ENCODE assay signal across 8 cellular contexts in the genomic region with DNA sequence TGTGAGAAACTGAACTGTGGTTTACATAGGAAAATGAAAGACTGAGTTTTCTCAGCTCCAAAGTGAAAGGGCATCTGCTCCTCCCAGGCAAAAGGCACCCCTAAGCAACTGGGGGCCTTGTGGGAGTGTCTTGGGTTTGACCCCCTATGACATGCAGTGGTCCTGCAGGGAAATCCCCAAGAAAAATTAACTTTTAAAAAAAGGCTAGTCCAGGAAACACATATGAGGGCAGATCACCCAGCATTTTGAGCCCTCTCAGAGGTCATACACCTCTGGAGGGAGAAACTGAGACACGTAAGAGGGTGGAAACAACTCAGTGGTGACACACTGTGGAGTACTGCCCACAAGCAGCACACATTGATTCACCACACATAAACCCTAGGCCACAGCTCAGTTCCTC.
ATAC-seq lines count a peak whose summit lies in the region.
"Not testable (repeated sequence)": the region's sequence is repeated elsewhere in the genome, so short reads cannot be mapped to it uniquely, and the experiment has no call there.

No MANE protein-coding gene starts in this region.

- H3K4me3 Mint-ChIP-seq in stimulated activated memory B cell treated with anti-CD40 and anti-IgM and Interleukin-4, amounts not matched to agents 10 μg/mL and 1 μg/mL and 100 μg/mL, for 72 hours = not testable (repeated sequence)

- ATAC-seq in GM18499 (IDR thresholded peaks at IDR 0.05; ENCODE audit: insufficient read depth, unreplicated experiment) = peak; percentile 51
- peak; percentile 76 for ATAC-seq in GM18907 (IDR thresholded peaks at IDR 0.05; ENCODE audit: unreplicated experiment)
- ATAC-seq in GM21360 (IDR thresholded peaks at IDR 0.05; ENCODE audit: unreplicated experiment) = peak; percentile 40
- peak; percentile 54 for ATAC-seq in HG02588 (IDR thresholded peaks at IDR 0.05; ENCODE audit: unreplicated experiment)
- ATAC-seq in HG02943 (IDR thresholded peaks at IDR 0.05; ENCODE audit: low read depth, unreplicated experiment) = peak; percentile 60
- ATAC-seq in HG03135 (IDR thresholded peaks at IDR 0.05; ENCODE audit: unreplicated experiment) = peak; percentile 41
- peak; percentile 37 for ATAC-seq in HG03558 (IDR thresholded peaks at IDR 0.05; ENCODE audit: extremely low read depth, unreplicated experiment)
- ATAC-seq in stimulated activated memory B cell treated with anti-CD40 and anti-IgM and Interleukin-4, amounts not matched to agents 10 μg/mL and 1 μg/mL and 100 μg/mL, for 72 hours = not testable (repeated sequence)

- not testable (repeated sequence) for H3K4me1 Mint-ChIP-seq in stimulated activated memory B cell treated with anti-CD40 and anti-IgM and Interleukin-4, amounts not matched to agents 10 μg/mL and 1 μg/mL and 100 μg/mL, for 72 hours

- not testable (repeated sequence) for H3K9me3 Mint-ChIP-seq in stimulated activated memory B cell treated with anti-CD40 and anti-IgM and Interleukin-4, amounts not matched to agents 10 μg/mL and 1 μg/mL and 100 μg/mL, for 72 hours

- peak overlapping the region; percentile 54 for H3K27ac Mint-ChIP-seq in stimulated activated memory B cell treated with anti-CD40 and anti-IgM and Interleukin-4, amounts not matched to agents 10 μg/mL and 1 μg/mL and 100 μg/mL, for 72 hours

- H3K27me3 Mint-ChIP-seq in stimulated activated memory B cell treated with anti-CD40 and anti-IgM and Interleukin-4, amounts not matched to agents 10 μg/mL and 1 μg/mL and 100 μg/mL, for 72 hours = not testable (repeated sequence)

- not testable (repeated sequence) for H3K36me3 Mint-ChIP-seq in stimulated activated memory B cell treated with anti-CD40 and anti-IgM and Interleukin-4, amounts not matched to agents 10 μg/mL and 1 μg/mL and 100 μg/mL, for 72 hours
